Comparison of ENCODE assay signal across 16 cellular contexts in genomic region chr3:172263781-172264486, GRCh38.
DNase-seq lines count a peak whose midpoint lies in the region; ATAC-seq and TF ChIP-seq lines count a peak whose summit lies in the region.
"Had no signal": no experiment of that assay in that cellular context is flagged by ENCODE, and none has a peak within 500 bp of the region (broad histone marks: within the 10 kb centered on the region; RNA-seq: fewer than 3 reads in every experiment).

No MANE protein-coding gene starts in this region.

- no peak for DNase-seq in Calu3
- no peak for DNase-seq in PC-9
- DNase-seq in mesothelial cell of epicardium (ENCODE audit: low spot score in 2 of 2, unreplicated experiment in 2 of 2) = no peak
- DNase-seq in thoracic aorta (ENCODE audit: low spot score) = no peak
- no peak for DNase-seq in glutamatergic neuron
- DNase-seq in stimulated activated naive CD8-positive, alpha-beta T cell treated with anti-CD3 and anti-CD28 coated beads, Interleukin-15, Interleukin-2, amounts not matched to agents 100 U/mL and 50 U/mL, for 24 hours = no peak
- DNase-seq: CD8-positive, alpha-beta T cell; DMS 273 treated with DMSO at 0.1 percent for 48 hours; DMS53; DND-41; EL; IMR-90 had no signal

- H3K27ac ChIP-seq in PC-9 (peak overlapping the region; percentile 94; the same call in 1 of the 2 replicates), thoracic aorta (peak overlapping the region; percentile 19 to 24)
- H3K27ac ChIP-seq: BLaER1 treated with 17β-estradiol and CSF1 and Interleukin-3, amounts not matched to agents 10 nM and 100 nM; HL-60 had no signal

- BruUV-seq in Calu3 (replicated peaks; lab: Mats Ljungman, UMichigan) (no TSS peak), PC-9 (replicated peaks; lab: Mats Ljungman, UMichigan) (no TSS peak)

- POLR2A ChIA-PET in PC-9 (lab: Charles Lee; ENCODE audit: unreplicated experiment) = no interaction called here

- no peak overlapping the region for H3K4me3 Mint-ChIP-seq in Calu3 (ENCODE audit: low read depth, unreplicated experiment)
- H3K4me3 Mint-ChIP-seq in mesothelial cell of epicardium = no peak overlapping the region
- no peak overlapping the region for H3K4me3 Mint-ChIP-seq in glutamatergic neuron (ENCODE audit: unreplicated experiment)
- H3K4me3 Mint-ChIP-seq: B cell; CD8-positive, alpha-beta T cell had no signal

- H3K79me2 ChIP-seq in PC-9 (ENCODE audit: low read depth) = peaks cover 87% of the 10 kb centered on the region

- H3K27me3 Mint-ChIP-seq in Calu3 (ENCODE audit: unreplicated experiment) (no peaks in the 10 kb centered on the region), mesothelial cell of epicardium (ENCODE audit: low read depth) (no peaks in the 10 kb centered on the region), glutamatergic neuron (ENCODE audit: unreplicated experiment) (no peaks in the 10 kb centered on the region)
- H3K27me3 Mint-ChIP-seq: B cell had no signal

- H3K9me2 ChIP-seq in PC-9 (ENCODE audit: insufficient read depth) = no peaks in the 10 kb centered on the region

- H3K4me2 ChIP-seq in PC-9 = no peak overlapping the region
- H3K4me2 ChIP-seq: BLaER1 treated with 17β-estradiol and CSF1 and Interleukin-3, amounts not matched to agents 10 nM and 100 nM had no signal

- H3K9me3 ChIP-seq in PC-9 (ENCODE audit: insufficient read depth, low read depth) (0 out of 2 replicates have a peak, but pooled peaks cover 5% of the 10 kb centered on the region), thoracic aorta (no peaks in the 10 kb centered on the region)
- H3K9me3 ChIP-seq: BLaER1 treated with 17β-estradiol and CSF1 and Interleukin-3, amounts not matched to agents 10 nM and 100 nM; HAP-1 had no signal

- H2AFZ ChIP-seq in PC-9 = no peak overlapping the region

- CTCF ChIA-PET in Calu3 (lab: Charles Lee) (no interaction called here), PC-9 (lab: Charles Lee) (no interaction called here)

- H3K27me3 ChIP-seq in PC-9 (ENCODE audit: insufficient read depth, low read depth) (no peaks in the 10 kb centered on the region), thoracic aorta (replicated peaks; ENCODE audit: insufficient read depth) (no peaks in the 10 kb centered on the region)
- H3K27me3 ChIP-seq: BLaER1 treated with 17β-estradiol and CSF1 and Interleukin-3, amounts not matched to agents 10 nM and 100 nM had no signal

- H3K4me3 ChIP-seq in PC-9 = no peak overlapping the region
- H3K4me3 ChIP-seq in thoracic aorta = no peak overlapping the region
- H3K4me3 ChIP-seq: BLaER1 treated with 17β-estradiol and CSF1 and Interleukin-3, amounts not matched to agents 10 nM and 100 nM; HAP-1 had no signal

- intact Hi-C loops in Calu3 (cut with micrococcal nuclease; ENCODE audit: unreplicated experiment) (loop anchor here (5.0 kb wide), 3 partner anchors 197 to 387 kb away; no protein-coding TSS in a partner anchor), PC-9 (cut with micrococcal nuclease; ENCODE audit: unreplicated experiment) (no loop called here)

- H3K4me1 ChIP-seq in PC-9 (replicated peaks; ENCODE audit: insufficient read depth) = peaks cover 50% of the 10 kb centered on the region
- H3K4me1 ChIP-seq in thoracic aorta (ENCODE audit: control insufficient read depth in 1 of 2, low read depth in 2 of 2) = peaks cover 49 to 69% of the 10 kb centered on the region in 2 donors

- H3K27ac Mint-ChIP-seq in Calu3 (ENCODE audit: unreplicated experiment) = peak overlapping the region; percentile 54
- H3K27ac Mint-ChIP-seq in mesothelial cell of epicardium = peak overlapping the region; percentile 93
- H3K27ac Mint-ChIP-seq in glutamatergic neuron (ENCODE audit: unreplicated experiment) = no peak overlapping the region
- H3K27ac Mint-ChIP-seq: B cell; CD8-positive, alpha-beta T cell had no signal

- peaks cover 72% of the 10 kb centered on the region for H3F3A ChIP-seq in PC-9 (ENCODE audit: insufficient read depth, low read depth)

- H3K36me3 Mint-ChIP-seq in Calu3 (ENCODE audit: insufficient read depth, unreplicated experiment) (peaks cover 92% of the 10 kb centered on the region), mesothelial cell of epicardium (peaks cover 23% of the 10 kb centered on the region), glutamatergic neuron (ENCODE audit: unreplicated experiment) (peaks cover 5% of the 10 kb centered on the region)

- H3K9me3 Mint-ChIP-seq in Calu3 (ENCODE audit: low read depth, unreplicated experiment) (no peaks in the 10 kb centered on the region), mesothelial cell of epicardium (peaks cover 4% of the 10 kb centered on the region), glutamatergic neuron (ENCODE audit: unreplicated experiment) (no peaks in the 10 kb centered on the region)
- H3K9me3 Mint-ChIP-seq: CD8-positive, alpha-beta T cell had no signal

- H4K20me1 ChIP-seq in PC-9 (ENCODE audit: insufficient read depth) = peaks cover 10% of the 10 kb centered on the region

- ATAC-seq in thoracic aorta (ENCODE audit: insufficient number of reproducible peaks, low FRiP score, low read depth) = no peak
- no peak for ATAC-seq in stimulated activated naive CD8-positive, alpha-beta T cell treated with anti-CD3 and anti-CD28 coated beads, Interleukin-15, Interleukin-2, amounts not matched to agents 100 U/mL and 50 U/mL, for 24 hours
- ATAC-seq: CD8-positive, alpha-beta T cell had no signal

- TF ChIP-seq CTCF in Calu3 (IDR thresholded peaks at IDR 0.05; ENCODE audit: unreplicated experiment) (no peak), PC-9 (conservative IDR thresholded peaks at IDR 0.05) (no peak), mesothelial cell of epicardium (IDR thresholded peaks at IDR 0.05; ENCODE audit: unreplicated experiment) (no peak), thoracic aorta (IDR thresholded peaks at IDR 0.05) (no peak), glutamatergic neuron (IDR thresholded peaks at IDR 0.05; ENCODE audit: partially characterized antibody, unreplicated experiment) (no peak)

- H3K4me1 Mint-ChIP-seq in Calu3 (ENCODE audit: low read depth, unreplicated experiment) (peaks cover 57% of the 10 kb centered on the region), mesothelial cell of epicardium (peaks cover 55% of the 10 kb centered on the region), glutamatergic neuron (ENCODE audit: low read depth, unreplicated experiment) (peaks cover 7% of the 10 kb centered on the region)
- H3K4me1 Mint-ChIP-seq: B cell had no signal

- H3K36me3 ChIP-seq in PC-9 (ENCODE audit: low read depth) (peaks cover 71% of the 10 kb centered on the region), thoracic aorta (no peaks in the 10 kb centered on the region)
- H3K36me3 ChIP-seq: HAP-1 had no signal
